ENCODE assay signal across 11 cellular contexts in genomic region chr17:42761638-42762037, GRCh38. TPM values are rescaled to one million over a fixed set of nuclear protein-coding genes. Genes with fewer than 3 reads are reported as not detected.
A peak's percentile ranks its signal among the peaks of the same experiment; 100 is the strongest.
DNase-seq lines count a peak whose midpoint lies in the region; ATAC-seq and TF ChIP-seq lines count a peak whose summit lies in the region.
"Had no signal": no experiment of that assay in that cellular context is flagged by ENCODE, and none has a peak within 500 bp of the region (broad histone marks: within the 10 kb centered on the region; RNA-seq: fewer than 3 reads in every experiment).

No MANE protein-coding gene starts in this region.

- H3K27me3 Mint-ChIP-seq in GM23338 (ENCODE audit: insufficient read depth, low read depth, poor library complexity), result peaks cover 41% of the 10 kb centered on the region

- H3K4me3 Mint-ChIP-seq in GM23338, result peak overlapping the region; percentile 39

- no peak overlapping the region for H3K27ac Mint-ChIP-seq in GM23338
- H3K27ac Mint-ChIP-seq: activated naive CD4-positive, alpha-beta T cell treated with anti-CD3 and anti-CD28 coated beads, Interleukin-2, amount 50 U/mL, for 72 hours had no signal

- H3K27me3 ChIP-seq in GM23338 (ENCODE audit: insufficient read depth), result peaks cover 40% of the 10 kb centered on the region
- no peaks in the 10 kb centered on the region for H3K27me3 ChIP-seq in adipocyte (replicated peaks; ENCODE audit: control insufficient read depth, insufficient read depth, low read length)
- H3K27me3 ChIP-seq in kidney epithelial cell (ENCODE audit: control insufficient read depth, insufficient read depth, low read length), result peaks cover 26% of the 10 kb centered on the region

- H4K20me1 ChIP-seq in GM23338 (replicated peaks; ENCODE audit: insufficient read depth), result no peaks in the 10 kb centered on the region

- H2AFZ ChIP-seq in GM23338, result peak overlapping the region; percentile 81; the same call in 1 of the 2 replicates

- H3K36me3 ChIP-seq in GM23338 (ENCODE audit: insufficient read depth), result no peaks in the 10 kb centered on the region; the same call in 1 of the 2 replicates
- no peaks in the 10 kb centered on the region for H3K36me3 ChIP-seq in adipocyte (ENCODE audit: control insufficient read depth, insufficient read depth, low read length, severe bottlenecking)
- H3K36me3 ChIP-seq in kidney epithelial cell (ENCODE audit: control insufficient read depth, insufficient read depth, low read length), result no peaks in the 10 kb centered on the region

- no peak for TF ChIP-seq CTCF in GM23338 (conservative IDR thresholded peaks at IDR 0.05; ENCODE audit: low read depth in 2 of 2)
- TF ChIP-seq CTCF in kidney epithelial cell (IDR thresholded peaks at IDR 0.05; ENCODE audit: insufficient read depth, low read length, poor library complexity, severe bottlenecking), result no peak

- peak overlapping the region; percentile 79 for H3K9ac ChIP-seq in adipocyte (ENCODE audit: low read length)

- H3F3A ChIP-seq in GM23338 (replicated peaks; ENCODE audit: low read depth), result no peaks in the 10 kb centered on the region; the same call in 1 of the 2 replicates

- H3K4me1 ChIP-seq in GM23338 (ENCODE audit: insufficient read depth) (peaks cover 15% of the 10 kb centered on the region; the same call in 1 of the 2 replicates), adipocyte (ENCODE audit: control insufficient read depth, insufficient read depth, low read length) (peaks cover 23% of the 10 kb centered on the region)

- DNase-seq in GM23338 (ENCODE audit: low spot score) (no peak), adipocyte (ENCODE audit: low read depth) (no peak), kidney epithelial cell (ENCODE audit: low read depth) (no peak), RKO (ENCODE audit: low spot score) (no peak)
- DNase-seq: Karpas-422, SHP77 treated with DMSO at 0.1 percent for 48 hours had no signal

- peaks cover 24% of the 10 kb centered on the region for H3K4me1 Mint-ChIP-seq in GM23338

- no peaks in the 10 kb centered on the region for H3K79me2 ChIP-seq in GM23338 (replicated peaks; ENCODE audit: insufficient read depth)

- no peaks in the 10 kb centered on the region for H3K9me2 ChIP-seq in GM23338 (ENCODE audit: insufficient read depth)

- H3K4me2 ChIP-seq in GM23338, result peak overlapping the region; percentile 96

- no peaks in the 10 kb centered on the region for H3K9me3 ChIP-seq in adipocyte (ENCODE audit: control insufficient read depth, low read length)

- no peak overlapping the region for H3K27ac ChIP-seq in GM23338 (ENCODE audit: low read depth)
- peak overlapping the region in 20 of 21 experiments; percentile 1 to 87 (median 66) for H3K27ac ChIP-seq in skin epidermis

- ATAC-seq in GM23338 (no peak), GM18517 (IDR thresholded peaks at IDR 0.05; ENCODE audit: unreplicated experiment) (no peak), HG02970 (IDR thresholded peaks at IDR 0.05; ENCODE audit: low FRiP score, unreplicated experiment) (no peak), HG03432 (IDR thresholded peaks at IDR 0.05; ENCODE audit: unreplicated experiment) (no peak)

- H3K4me3 ChIP-seq in GM23338 (peak overlapping the region; percentile 80), adipocyte (ENCODE audit: low read length) (peak overlapping the region; percentile 72), kidney epithelial cell (ENCODE audit: low read depth, low read length) (peak overlapping the region; percentile 32), skin epidermis (peak overlapping the region; percentile 29 to 54 (median 44))

- H3K9me3 Mint-ChIP-seq in GM23338, result no peaks in the 10 kb centered on the region
- H3K9me3 Mint-ChIP-seq: activated naive CD4-positive, alpha-beta T cell treated with anti-CD3 and anti-CD28 coated beads, Interleukin-2, amount 50 U/mL, for 72 hours had no signal

- no peaks in the 10 kb centered on the region for H3K36me3 Mint-ChIP-seq in GM23338 (ENCODE audit: low read depth)
- H3K36me3 Mint-ChIP-seq: activated naive CD4-positive, alpha-beta T cell treated with anti-CD3 and anti-CD28 coated beads, Interleukin-2, amount 50 U/mL, for 72 hours had no signal

TF ChIP-seq in GM23338, 12 proteins besides CTCF, POLR2A, EP300 and RAD21:
- TF ChIP-seq NANOG (IDR thresholded peaks at IDR 0.05; ENCODE audit: borderline replicate concordance), result no peak
- no peak for TF ChIP-seq EZH2 (IDR thresholded peaks at IDR 0.05; ENCODE audit: low read depth, unreplicated experiment)

RNA-seq across cellular contexts. Expression of gene RAMP2, which starts 0.6 kb away (rescaled TPM):
- 2.6 and 8.8 TPM in 2 replicates for total RNA-seq in GM23338 (2014; rRNA removed; shearing (Covaris generic))
- polyA plus RNA-seq in GM23338 (2016; fragmentation: Nextera tagmentation; extraction: Ambion mirVana), result 28.3 and 29.5 TPM in 2 replicates
- total RNA-seq in kidney epithelial cell, result 1.3 and 5.3 TPM in 2 replicates
- total RNA-seq: activated naive CD4-positive, alpha-beta T cell treated with anti-CD3 and anti-CD28 coated beads, Interleukin-2, amount 50 U/mL, for 72 hours had no signal

RNA-seq across cellular contexts. Expression of gene VPS25, which starts 11.6 kb away (rescaled TPM):
- 110 and 129 TPM in 2 replicates for total RNA-seq in GM23338 (2014; rRNA removed; shearing (Covaris generic))
- 93.5 and 105 TPM in 2 replicates for polyA plus RNA-seq in GM23338 (2016; fragmentation: Nextera tagmentation; extraction: Ambion mirVana)
- 131 and 144 TPM in 2 replicates for total RNA-seq in kidney epithelial cell

RNA-seq across cellular contexts. Expression of gene EZH1, which starts 16.8 kb away (rescaled TPM):
- total RNA-seq in GM23338 (2014; rRNA removed; shearing (Covaris generic)), result 16.3 and 16.9 TPM in 2 replicates
- 17.5 and 18.0 TPM in 2 replicates for polyA plus RNA-seq in GM23338 (2016; fragmentation: Nextera tagmentation; extraction: Ambion mirVana)
- 14.7 and 22.5 TPM in 2 replicates for total RNA-seq in kidney epithelial cell

RNA-seq across cellular contexts. Expression of gene WNK4, which starts 18.8 kb away (rescaled TPM):
- total RNA-seq in GM23338 (2014; rRNA removed; shearing (Covaris generic)), result 0.10 and 0.54 TPM in 2 replicates
- 0.65 and 0.83 TPM in 2 replicates for polyA plus RNA-seq in GM23338 (2016; fragmentation: Nextera tagmentation; extraction: Ambion mirVana)
- total RNA-seq in kidney epithelial cell, result 0.67 and 0.96 TPM in 2 replicates

RNA-seq across cellular contexts. Expression of gene COA3, which starts 36.9 kb away (rescaled TPM):
- total RNA-seq in GM23338 (2014; rRNA removed; shearing (Covaris generic)), result 57.6 and 81.2 TPM in 2 replicates
- 123 and 138 TPM in 2 replicates for polyA plus RNA-seq in GM23338 (2016; fragmentation: Nextera tagmentation; extraction: Ambion mirVana)
- total RNA-seq in kidney epithelial cell, result 48.3 and 49.4 TPM in 2 replicates
